18 cellular contexts compared by ENCODE assay signal in genomic region chr3:143839980-143840379, GRCh38.
A peak's percentile ranks its signal among the peaks of the same experiment; 100 is the strongest.
DNase-seq lines count a peak whose midpoint lies in the region; ATAC-seq lines count a peak whose summit lies in the region.
"Had no signal": no experiment of that assay in that cellular context is flagged by ENCODE, and none has a peak within 500 bp of the region (broad histone marks: within the 10 kb centered on the region; RNA-seq: fewer than 3 reads in every experiment).

No MANE protein-coding gene starts in this region.

- H3K27ac Mint-ChIP-seq in activated naive CD4-positive, alpha-beta T cell treated with anti-CD3 and anti-CD28 coated beads, Interleukin-2, amount 10 ng/mL, durations not matched to agents 7 days and 5 days, result no peak overlapping the region

- peaks cover 7% of the 10 kb centered on the region for H3K4me1 Mint-ChIP-seq in activated naive CD4-positive, alpha-beta T cell treated with anti-CD3 and anti-CD28 coated beads, Interleukin-2, amount 10 ng/mL, durations not matched to agents 7 days and 5 days

- DNase-seq in NCI-H526 treated with DMSO at 0.1 percent for 48 hours (lab: John Stamatoyannopoulos, UW) (peak; percentile 2), iPS-NIHi7 (ENCODE audit: extremely low spot score) (no peak), NCI-H2227 treated with DMSO at 0.1 percent for 48 hours (lab: John Stamatoyannopoulos, UW) (no peak)
- DNase-seq in activated naive CD4-positive, alpha-beta T cell treated with anti-CD3 and anti-CD28 coated beads, Interleukin-2, amount 10 ng/mL, durations not matched to agents 7 days and 5 days, result no peak
- no peak for DNase-seq in central memory CD4-positive, alpha-beta T cell
- DNase-seq: activated CD8-positive, alpha-beta memory T cell treated with anti-CD3 and anti-CD28 coated beads, Interleukin-2, amount 50 U/mL, for 4 hours; aorta; colonic mucosa; GM23248; lower lobe of right lung; NCI-H1436; PC-9; substantia nigra; T-helper 9 cell had no signal

- CTCF ChIA-PET in activated naive CD4-positive, alpha-beta T cell treated with anti-CD3 and anti-CD28 coated beads, Interleukin-2, amount 10 ng/mL, durations not matched to agents 7 days and 5 days (lab: Charles Lee), result no interaction called here

- H3K36me3 Mint-ChIP-seq in activated naive CD4-positive, alpha-beta T cell treated with anti-CD3 and anti-CD28 coated beads, Interleukin-2, amount 10 ng/mL, durations not matched to agents 7 days and 5 days, result peaks cover 3% of the 10 kb centered on the region

- no peak overlapping the region for H3K4me3 Mint-ChIP-seq in activated naive CD4-positive, alpha-beta T cell treated with anti-CD3 and anti-CD28 coated beads, Interleukin-2, amount 10 ng/mL, durations not matched to agents 7 days and 5 days

- no peaks in the 10 kb centered on the region for H3K27me3 Mint-ChIP-seq in activated naive CD4-positive, alpha-beta T cell treated with anti-CD3 and anti-CD28 coated beads, Interleukin-2, amount 10 ng/mL, durations not matched to agents 7 days and 5 days

- no peaks in the 10 kb centered on the region for H3K9me3 Mint-ChIP-seq in activated naive CD4-positive, alpha-beta T cell treated with anti-CD3 and anti-CD28 coated beads, Interleukin-2, amount 10 ng/mL, durations not matched to agents 7 days and 5 days

- ATAC-seq in GM18502 (IDR thresholded peaks at IDR 0.05; ENCODE audit: poor library complexity, unreplicated experiment), result peak; percentile 61
- peak; percentile 31 for ATAC-seq in GM19468 (IDR thresholded peaks at IDR 0.05; ENCODE audit: extremely low read depth, unreplicated experiment)
- ATAC-seq in HG02885 (IDR thresholded peaks at IDR 0.05; ENCODE audit: poor library complexity, unreplicated experiment), result peak; percentile 84
- ATAC-seq: K562, lower lobe of right lung had no signal

Comparison
In these comparisons a context has a peak if more than half of its experiments do, and no peak if none do; other contexts are left out.
1. ATAC-seq: peak in every context shown above with its lines; median percentile 84 in HG02885; 61 in GM18502; 31 in GM19468.